ENCODE assay signal across 20 cellular contexts in genomic region chr20:10590950-10591349, GRCh38.
A peak's percentile ranks its signal among the peaks of the same experiment; 100 is the strongest.
DNase-seq lines count a peak whose midpoint lies in the region; ATAC-seq and TF ChIP-seq lines count a peak whose summit lies in the region.
"Had no signal": no experiment of that assay in that cellular context is flagged by ENCODE, and none has a peak within 500 bp of the region (broad histone marks: within the 10 kb centered on the region; RNA-seq: fewer than 3 reads in every experiment).

No MANE protein-coding gene starts in this region.

- peaks cover 16% of the 10 kb centered on the region for H3F3A ChIP-seq in neural progenitor cell (ENCODE audit: low read depth)

- no peak for TF ChIP-seq CTCF in heart left ventricle (IDR thresholded peaks at IDR 0.05)
- no peak for TF ChIP-seq CTCF in epithelial cell of esophagus (IDR thresholded peaks at IDR 0.05; ENCODE audit: insufficient read depth, low read depth, low read length, missing control alignments)
- TF ChIP-seq CTCF in neural progenitor cell (IDR thresholded peaks at IDR 0.05) = no peak

- peaks cover 2% of the 10 kb centered on the region for H3K9me3 Mint-ChIP-seq in neural progenitor cell
- H3K9me3 Mint-ChIP-seq: activated naive CD4-positive, alpha-beta T cell treated with anti-CD3 and anti-CD28 coated beads, Interleukin-2, amount 50 U/mL, for 24 hours had no signal

- no peak overlapping the region for H3K4me2 ChIP-seq in neural progenitor cell

- TF ChIP-seq POLR2A in heart left ventricle (IDR thresholded peaks at IDR 0.05) = no peak

- no peak overlapping the region for H2AFZ ChIP-seq in neural progenitor cell (replicated peaks)

- no peaks in the 10 kb centered on the region for H3K27me3 Mint-ChIP-seq in neural progenitor cell (ENCODE audit: insufficient read depth, low read depth)
- H3K27me3 Mint-ChIP-seq: activated naive CD4-positive, alpha-beta T cell treated with anti-CD3 and anti-CD28 coated beads, Interleukin-2, amount 50 U/mL, for 24 hours; memory B cell; naive thymus-derived CD8-positive, alpha-beta T cell had no signal

- intact Hi-C loops in heart left ventricle (cut with DNase I) = no loop called here
- intact Hi-C loops in cardiac septum (cut with DNase I) = loop anchor here (5.0 kb wide), 1 partner anchor 34 kb away; no protein-coding TSS in a partner anchor
- intact Hi-C loops in aorta (cut with DNase I) = loop anchor here (2.0 to 10.0 kb wide), 4 partner anchors 14 to 64 kb away; no protein-coding TSS in a partner anchor

- no peak overlapping the region for H3K9ac ChIP-seq in neural progenitor cell

- 94 to 99% (median 96%) methylated on average over 1 of the region's 1 CpG for WGBS in heart left ventricle, 4 donors
- 59 to 78% methylated on average over 1 of the region's 1 CpG for WGBS in aorta, 2 donors

- H3K79me2 ChIP-seq in neural progenitor cell (ENCODE audit: low read depth) = no peaks in the 10 kb centered on the region

- H3K4me1 Mint-ChIP-seq in neural progenitor cell = peaks cover 25% of the 10 kb centered on the region

- peak overlapping the region; percentile 23 for H3K27ac Mint-ChIP-seq in neural progenitor cell
- H3K27ac Mint-ChIP-seq: activated naive CD4-positive, alpha-beta T cell treated with anti-CD3 and anti-CD28 coated beads, Interleukin-2, amount 50 U/mL, for 24 hours; memory B cell had no signal

- DNase-seq in heart left ventricle = no peak
- no peak for DNase-seq in cardiac septum (ENCODE audit: low spot score)
- DNase-seq in epithelial cell of esophagus (ENCODE audit: low read depth) = peak; percentile 72
- DNase-seq in neural progenitor cell (ENCODE audit: low spot score) = no peak
- DNase-seq in aorta = no peak
- no peak for DNase-seq in AG08395 (ENCODE audit: low spot score)
- DNase-seq in occipital lobe (lab: John Stamatoyannopoulos, UW) = no peak
- DNase-seq: 8988T; cortex of kidney; foreskin melanocyte; HCEC 1CT; naive thymus-derived CD8-positive, alpha-beta T cell; NCI-H1417; NCI-H2107; small intestine; stimulated activated naive CD4-positive, alpha-beta T cell; upper lobe of left lung had no signal

- H3K4me3 Mint-ChIP-seq in neural progenitor cell = no peak overlapping the region
- H3K4me3 Mint-ChIP-seq: activated naive CD4-positive, alpha-beta T cell treated with anti-CD3 and anti-CD28 coated beads, Interleukin-2, amount 50 U/mL, for 24 hours; memory B cell; naive thymus-derived CD8-positive, alpha-beta T cell had no signal

- no peak for ATAC-seq in heart left ventricle
- ATAC-seq in aorta (ENCODE audit: low FRiP score) = no peak
- ATAC-seq in GM18907 (IDR thresholded peaks at IDR 0.05; ENCODE audit: unreplicated experiment) = no peak
- ATAC-seq: naive thymus-derived CD8-positive, alpha-beta T cell had no signal

- no peaks in the 10 kb centered on the region for H3K36me3 ChIP-seq in heart left ventricle
- H3K36me3 ChIP-seq in neural progenitor cell = no peaks in the 10 kb centered on the region
- no peaks in the 10 kb centered on the region for H3K36me3 ChIP-seq in aorta (ENCODE audit: control insufficient read depth in 1 of 2, insufficient read depth in 2 of 2, low read length in 1 of 2)
- H3K36me3 ChIP-seq: upper lobe of left lung had no signal

- no peak overlapping the region for H3K4me3 ChIP-seq in heart left ventricle
- H3K4me3 ChIP-seq in epithelial cell of esophagus (ENCODE audit: low read length) = no peak overlapping the region
- no peak overlapping the region for H3K4me3 ChIP-seq in neural progenitor cell
- H3K4me3 ChIP-seq in aorta (ENCODE audit: low read length in 2 of 2) = no peak overlapping the region
- H3K4me3 ChIP-seq: upper lobe of left lung had no signal

- H3K36me3 Mint-ChIP-seq in neural progenitor cell = no peaks in the 10 kb centered on the region

- H3K27me3 ChIP-seq in heart left ventricle = no peaks in the 10 kb centered on the region
- H3K27me3 ChIP-seq in neural progenitor cell = no peaks in the 10 kb centered on the region
- H3K27me3 ChIP-seq in aorta (ENCODE audit: control insufficient read depth in 1 of 2, insufficient read depth in 2 of 2, low read length in 1 of 2) = no peaks in the 10 kb centered on the region
- H3K27me3 ChIP-seq: upper lobe of left lung had no signal

- H3K27ac ChIP-seq in heart left ventricle (peak overlapping the region in 8 of 12 donors; percentile 6 to 67 (median 40)), neural progenitor cell (no peak overlapping the region), aorta (ENCODE audit: low read depth in 1 of 2, low read length in 2 of 2) (peak overlapping the region; percentile 95 to 98)

- H3K4me1 ChIP-seq in heart left ventricle = peaks cover 0 to 30% (median 9%) of the 10 kb centered on the region in 12 donors
- peaks cover 15% of the 10 kb centered on the region for H3K4me1 ChIP-seq in neural progenitor cell
- H3K4me1 ChIP-seq in aorta (ENCODE audit: control insufficient read depth in 1 of 2, insufficient read depth in 2 of 2, low read length in 2 of 2) = peaks cover 7 to 13% of the 10 kb centered on the region in 2 donors

- H3K9me3 ChIP-seq in heart left ventricle (no peaks in the 10 kb centered on the region), neural progenitor cell (ENCODE audit: low read depth) (no peaks in the 10 kb centered on the region), aorta (ENCODE audit: control insufficient read depth, low read length) (no peaks in the 10 kb centered on the region)
- H3K9me3 ChIP-seq: upper lobe of left lung had no signal

- H4K20me1 ChIP-seq in neural progenitor cell (ENCODE audit: low read depth) = no peaks in the 10 kb centered on the region

Comparison
In these comparisons a context has a peak if more than half of its experiments do, and no peak if none do; other contexts are left out.
1. intact Hi-C loops: an anchor here in cardiac septum (5.0 kb wide) and aorta (2.0 to 10.0 kb wide); none called in heart left ventricle.